In the genomic region with DNA sequence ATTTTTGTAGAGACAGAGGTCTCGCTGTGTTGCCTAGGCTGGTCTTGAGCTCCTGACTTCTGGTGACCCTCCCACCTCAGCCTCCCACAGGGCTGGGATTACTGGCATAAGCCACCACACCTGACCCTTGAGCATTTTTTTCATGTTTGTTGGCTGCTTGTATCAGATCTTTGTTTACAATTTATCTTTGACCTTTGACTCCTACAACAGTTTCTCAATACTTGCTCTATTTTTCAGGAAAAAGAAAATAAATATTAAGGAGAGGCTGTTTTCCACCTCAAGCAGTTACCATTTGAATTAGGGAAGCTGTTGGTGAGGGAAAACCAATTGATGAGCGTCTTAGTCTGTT, we compare ENCODE assay signal across 22 cellular contexts. TPM values are rescaled to one million over a fixed set of nuclear protein-coding genes. Genes with fewer than 3 reads are reported as not detected.
A peak's percentile ranks its signal among the peaks of the same experiment; 100 is the strongest.
DNase-seq lines count a peak whose midpoint lies in the region; ATAC-seq, FAIRE-seq and TF ChIP-seq lines count a peak whose summit lies in the region.
"Had no signal": no experiment of that assay in that cellular context is flagged by ENCODE, and none has a peak within 500 bp of the region (broad histone marks: within the 10 kb centered on the region; RNA-seq: fewer than 3 reads in every experiment).

No MANE protein-coding gene starts in this region.

- POLR2A ChIA-PET in A549 (lab: Yijun Ruan, JAX) = no interaction called here
- POLR2A ChIA-PET in PC-9 (lab: Charles Lee; ENCODE audit: unreplicated experiment) = interaction anchor here (0.6 kb wide), 1 partner anchor 60 kb away, joined by 3 read pairs; no protein-coding TSS in a partner anchor

- no peak overlapping the region for H2AFZ ChIP-seq in PC-9

- TF ChIP-seq POLR2A in A549 (IDR thresholded peaks at IDR 0.05; ENCODE audit: low read length) (no peak), right lobe of liver (IDR thresholded peaks at IDR 0.05) (no peak)

- no TSS peak for BruUV-seq in PC-9 (replicated peaks; lab: Mats Ljungman, UMichigan)

- no peaks in the 10 kb centered on the region for H3K27me3 ChIP-seq in PC-9 (ENCODE audit: insufficient read depth, low read depth)
- no peaks in the 10 kb centered on the region for H3K27me3 ChIP-seq in right lobe of liver

- H3K4me2 ChIP-seq in A549 (peak overlapping the region; percentile 74), PC-9 (peak overlapping the region; percentile 75)

- WGBS in A549 (ENCODE audit: missing lambda C conversion rate) = 38% methylated on average over 2 of the region's 2 CpGs
- WGBS in right lobe of liver (ENCODE audit: insufficient coverage, low coverage, low lambda C conversion rate, missing lambda C conversion rate) = 30% methylated on average over 2 of the region's 2 CpGs

- H3K9me3 ChIP-seq in A549 (no peaks in the 10 kb centered on the region), PC-9 (ENCODE audit: insufficient read depth, low read depth) (no peaks in the 10 kb centered on the region), right lobe of liver (no peaks in the 10 kb centered on the region)

- TF ChIP-seq EP300 in A549 (IDR thresholded peaks at IDR 0.05) = peak; percentile 34 to 55; a peak in 1 of 5 replicates

- intact Hi-C loops in PC-9 (cut with micrococcal nuclease; ENCODE audit: unreplicated experiment) (no loop called here), right lobe of liver (cut with DNase I) (no loop called here)

- H3K9me2 ChIP-seq in PC-9 (ENCODE audit: insufficient read depth) = no peaks in the 10 kb centered on the region

- 0 out of 2 replicates have a peak, but pooled peaks cover 11% of the 10 kb centered on the region for H3K36me3 ChIP-seq in PC-9 (ENCODE audit: low read depth)
- H3K36me3 ChIP-seq in right lobe of liver = no peaks in the 10 kb centered on the region

- TF ChIP-seq CTCF in A549 (IDR thresholded peaks at IDR 0.05) (no peak), PC-9 (conservative IDR thresholded peaks at IDR 0.05) (no peak), coronary artery (IDR thresholded peaks at IDR 0.05) (no peak), right lobe of liver (IDR thresholded peaks at IDR 0.05) (no peak)

- DNase-seq in A549 (ENCODE audit: low read depth in 1 of 2, low spot score in 1 of 2) (peak in 1 of 2 experiments; percentile 71), PC-9 (peak in 1 of 2 experiments; percentile 79), coronary artery (ENCODE audit: low spot score) (peak; percentile 11), right lobe of liver (peak in 2 of 3 donors; percentile 55 to 70), DMS79 treated with DMSO at 0.1 percent for 48 hours (lab: John Stamatoyannopoulos, UW) (no peak), NCI-H1436 treated with DMSO at 0.1 percent for 48 hours (lab: John Stamatoyannopoulos, UW) (no peak), NCI-H2171 treated with DMSO at 0.1 percent for 48 hours (lab: John Stamatoyannopoulos, UW) (no peak)
- DNase-seq: COR-L47, DMS53, HCEC 1CT, KG1, NCI-H1092, NCI-H187 treated with DMSO at 0.1 percent for 48 hours, NCI-H446 treated with DMSO at 0.1 percent for 48 hours, NCI-H748 treated with DMSO at 0.1 percent for 48 hours, SHP77 treated with DMSO at 0.1 percent for 48 hours had no signal

- 0 out of 5 replicates have a peak, but pooled peaks of 1 of the 2 experiments have one; percentile 17 for TF ChIP-seq RAD21 in A549 (conservative IDR thresholded peaks at IDR 0.05 in 1 of 2, IDR thresholded peaks at IDR 0.05 in 1 of 2)

- H3K4me3 ChIP-seq in A549 = no peak overlapping the region
- H3K4me3 ChIP-seq in PC-9 = no peak overlapping the region
- H3K4me3 ChIP-seq in coronary artery = no peak overlapping the region
- H3K4me3 ChIP-seq in right lobe of liver = no peak overlapping the region
- H3K4me3 ChIP-seq: GM12878 had no signal

- CTCF ChIA-PET in A549 (lab: Yijun Ruan, JAX) = interaction anchor here (1.2 to 2.4 kb wide), 5 partner anchors 18 to 128 kb away, joined by 3 to 9 read pairs (median 4); no protein-coding TSS in a partner anchor
- CTCF ChIA-PET in PC-9 (lab: Charles Lee) = no interaction called here

- H4K20me1 ChIP-seq in PC-9 (ENCODE audit: insufficient read depth) = no peaks in the 10 kb centered on the region

- peak in 1 of 2 experiments; percentile 6; a peak in 1 of 6 replicates for ATAC-seq in A549
- peak; percentile 66 to 83 (median 69) for ATAC-seq in right lobe of liver
- ATAC-seq in HG03135 (IDR thresholded peaks at IDR 0.05; ENCODE audit: unreplicated experiment) = no peak
- ATAC-seq: GM12878 had no signal

- no peak for FAIRE-seq in A549 (lab: Jason Lieb, UNC)
- FAIRE-seq: GM12878, GM18507, HTR-8/SVneo, RCC 7860 had no signal

- H3F3A ChIP-seq in PC-9 (ENCODE audit: insufficient read depth, low read depth) = peaks cover 53% of the 10 kb centered on the region

- peaks cover 82% of the 10 kb centered on the region for H3K79me2 ChIP-seq in PC-9 (ENCODE audit: low read depth)

- H3K27ac ChIP-seq in A549 = peak overlapping the region; percentile 60 to 92
- peak overlapping the region; percentile 96 for H3K27ac ChIP-seq in PC-9
- no peak overlapping the region for H3K27ac ChIP-seq in coronary artery
- H3K27ac ChIP-seq in right lobe of liver = peak overlapping the region; percentile 68 to 80 (median 78)
- H3K27ac ChIP-seq: 22Rv1 had no signal

- peaks cover 95% of the 10 kb centered on the region for H3K4me1 ChIP-seq in A549
- peaks cover 78% of the 10 kb centered on the region for H3K4me1 ChIP-seq in PC-9 (replicated peaks; ENCODE audit: insufficient read depth)
- H3K4me1 ChIP-seq in right lobe of liver = peaks cover 2 to 74% (median 39%) of the 10 kb centered on the region in 4 donors

TF ChIP-seq in A549, 52 proteins besides CTCF, POLR2A, EP300 and RAD21:
- TF ChIP-seq GATA3 (IDR thresholded peaks at IDR 0.05; ENCODE audit: borderline replicate concordance) (peak; percentile 53; the same call in 1 of the 2 replicates), HDAC2 (IDR thresholded peaks at IDR 0.05) (no peak), CEBPB (IDR thresholded peaks at IDR 0.05) (peak; percentile 45 to 82; a peak in 3 of 4 replicates)

RNA-seq across cellular contexts. Expression of a gene that starts 44.5 kb away (rescaled TPM):
- polyA plus RNA-seq in A549 (2011; rRNA removed) (30.7 and 38.6 TPM in 2 replicates), A549 (2017; fragmentation: RNase III; extraction: RNeasy Plus Mini Kit Qiagen cat#74134 plus additional on column Dnase treatment) (17.4 to 18.8 TPM (median 18.8 TPM) in 3 replicates)
- polyA plus RNA-seq in A549 (2012; cell fraction: cytosol; rRNA removed) = 14.9 and 20.0 TPM in 2 replicates
- 48.7 and 51.2 TPM in 2 replicates for polyA plus RNA-seq in A549 (2012; cell fraction: nucleus; rRNA removed)
- polyA minus RNA-seq in A549 (2011; rRNA and poly(A)+ RNA removed) = 95.4 and 109 TPM in 2 replicates
- total RNA-seq in PC-9 (2021) (32.4 and 32.9 TPM in 2 replicates), right lobe of liver (10 to 100 TPM; 23.4 to 47.7 (median 31.0) TPM)

RNA-seq across cellular contexts. Expression of a gene that starts 50.2 kb away (rescaled TPM):
- polyA plus RNA-seq in A549 (2011; rRNA removed) (24.8 and 27.8 TPM in 2 replicates), A549 (2017; fragmentation: RNase III; extraction: RNeasy Plus Mini Kit Qiagen cat#74134 plus additional on column Dnase treatment) (21.1 to 24.9 TPM (median 22.6 TPM) in 3 replicates)
- polyA plus RNA-seq in A549 (2012; cell fraction: cytosol; rRNA removed) = 6.1 and 7.2 TPM in 2 replicates
- polyA plus RNA-seq in A549 (2012; cell fraction: nucleus; rRNA removed) = 5.5 and 8.3 TPM in 2 replicates
- polyA minus RNA-seq in A549 (2011; rRNA and poly(A)+ RNA removed) = 19.3 and 24.1 TPM in 2 replicates
- total RNA-seq in PC-9 (2021) (29.9 and 33.9 TPM in 2 replicates), right lobe of liver (10 to 100 TPM; 16.8 to 23.9 (median 21.5) TPM)

Comparison
In these comparisons a context has a peak if more than half of its experiments do, and no peak if none do; other contexts are left out.
1. DNase-seq: peak in coronary artery (single experiment) and right lobe of liver (2 of 3); none in DMS79 treated with DMSO at 0.1 percent for 48 hours (single experiment), NCI-H1436 treated with DMSO at 0.1 percent for 48 hours (single experiment) and NCI-H2171 treated with DMSO at 0.1 percent for 48 hours (single experiment).
2. H3K27ac ChIP-seq: peak in A549 (2 of 2), PC-9 (single experiment) and right lobe of liver (3 of 3); none in coronary artery (0 of 2).